Comparison of ENCODE assay signal across 8 cellular contexts in genomic region chr11:119721129-119722120, GRCh38. TPM values are rescaled to one million over a fixed set of nuclear protein-coding genes. Genes with fewer than 3 reads are reported as not detected.
DNase-seq lines count a peak whose midpoint lies in the region; ATAC-seq, FAIRE-seq and TF ChIP-seq lines count a peak whose summit lies in the region.

No MANE protein-coding gene starts in this region.

- peak; percentile 45 to 57 for TF ChIP-seq RAD21 in H1 (IDR thresholded peaks at IDR 0.05 in 1 of 2, conservative IDR thresholded peaks at IDR 0.05 in 1 of 2; ENCODE audit: low read depth in 2 of 2, low read length in 2 of 2)

- no peaks in the 10 kb centered on the region for H3K27me3 ChIP-seq in H1 (replicated peaks in 1 of 4; ENCODE audit: control insufficient read depth in 3 of 4, extremely low read depth in 1 of 4, insufficient read depth in 3 of 4, low read length in 3 of 4)
- no peaks in the 10 kb centered on the region for H3K27me3 ChIP-seq in neural progenitor cell

- H2BK12ac ChIP-seq in H1 (ENCODE audit: low read depth, low read length) = peak overlapping the region; percentile 44; the same call in 1 of the 2 replicates

- H3K36me3 Mint-ChIP-seq in neural progenitor cell = peaks cover 3% of the 10 kb centered on the region

- H3K14ac ChIP-seq in H1 (ENCODE audit: insufficient read length) = no peak overlapping the region

- H3K9ac ChIP-seq in H1 (replicated peaks in 1 of 4; ENCODE audit: extremely low read depth in 1 of 4, low read depth in 3 of 4, low read length in 3 of 4) (no peak overlapping the region), neural progenitor cell (no peak overlapping the region)

- H2BK120ac ChIP-seq in H1 (replicated peaks; ENCODE audit: low read depth, low read length) = no peak overlapping the region

- H3K27me3 Mint-ChIP-seq in neural progenitor cell (ENCODE audit: insufficient read depth, low read depth) = no peaks in the 10 kb centered on the region
- peaks cover 26% of the 10 kb centered on the region for H3K27me3 Mint-ChIP-seq in stimulated activated naive CD8-positive, alpha-beta T cell treated with anti-CD3 and anti-CD28 coated beads, Interleukin-15, amount 100 ng/mL, for 72 hours

- H3K36me3 ChIP-seq in H1 (ENCODE audit: control insufficient read depth in 2 of 4, insufficient read depth in 4 of 4, low read length in 3 of 4) = peaks cover 0 to 5% (median 0%) of the 10 kb centered on the region in 4 experiments; a peak in 2 of 8 replicates
- no peaks in the 10 kb centered on the region for H3K36me3 ChIP-seq in neural progenitor cell

- H3K79me2 ChIP-seq in H1 (ENCODE audit: control insufficient read depth in 1 of 2, insufficient read depth in 2 of 2, low read length in 2 of 2) (peaks cover 25 to 100% of the 10 kb centered on the region in 2 experiments), neural progenitor cell (ENCODE audit: low read depth) (peaks cover 99% of the 10 kb centered on the region)

- H3K4me2 ChIP-seq in H1 (ENCODE audit: insufficient read depth in 1 of 2, low read depth in 2 of 2, low read length in 2 of 2) = 0 out of 4 replicates have a peak overlapping the region, but pooled peaks of 1 of the 2 experiments have one; percentile 38
- peak overlapping the region; percentile 17 for H3K4me2 ChIP-seq in neural progenitor cell

- no peak overlapping the region for H4K91ac ChIP-seq in H1 (replicated peaks; ENCODE audit: insufficient read length, low read length)

- H3K4me1 ChIP-seq in H1 (replicated peaks in 1 of 4; ENCODE audit: control insufficient read depth in 3 of 4, insufficient read depth in 4 of 4, low read length in 3 of 4) = peaks cover 22 to 64% (median 41%) of the 10 kb centered on the region in 4 experiments
- H3K4me1 ChIP-seq in neural progenitor cell = peaks cover 86% of the 10 kb centered on the region

- H3K56ac ChIP-seq in H1 (replicated peaks; ENCODE audit: insufficient read length, low read depth, low read length) = no peak overlapping the region

- TF ChIP-seq EP300 in H1 (IDR thresholded peaks at IDR 0.05; ENCODE audit: borderline replicate concordance in 1 of 2, low read depth in 2 of 2, low read length in 2 of 2) = no peak

- 85% methylated on average over 13 of the region's 13 CpGs; no CpG with 5 or more reads in 1 of the 2 experiments for WGBS in H1 (ENCODE audit: extremely low coverage in 1 of 2, insufficient coverage in 1 of 2, insufficient read length in 1 of 2, insufficient replicate concordance in 2 of 2, low coverage in 1 of 2, low lambda C conversion rate in 2 of 2, missing lambda C conversion rate in 1 of 2), 2 experiments

- peak; percentile 43 for DNase-seq in EH (ENCODE audit: low read depth)
- DNase-seq in NB4 (ENCODE audit: low read depth) = no peak
- peak in 1 of 2 experiments; percentile 77 for DNase-seq in H1 (ENCODE audit: low read depth in 1 of 2, low spot score in 2 of 2)
- peak; percentile 78 for DNase-seq in neural progenitor cell (ENCODE audit: low spot score)
- no peak for DNase-seq in NCI-H526 treated with DMSO at 0.1 percent for 48 hours (lab: John Stamatoyannopoulos, UW)
- DNase-seq in stimulated activated naive CD8-positive, alpha-beta T cell treated with anti-CD3 and anti-CD28 coated beads, Interleukin-15, amount 100 ng/mL, for 72 hours = no peak

- peak overlapping the region; percentile 43; the same call in 1 of the 2 replicates for H2AK5ac ChIP-seq in H1 (ENCODE audit: low read depth, low read length)

- peaks cover 92% of the 10 kb centered on the region for H3K4me1 Mint-ChIP-seq in neural progenitor cell
- H3K4me1 Mint-ChIP-seq in stimulated activated naive CD8-positive, alpha-beta T cell treated with anti-CD3 and anti-CD28 coated beads, Interleukin-15, amount 100 ng/mL, for 72 hours = no peaks in the 10 kb centered on the region

- no peaks in the 10 kb centered on the region; the same call in 1 of the 2 replicates for H3K23me2 ChIP-seq in H1 (ENCODE audit: low read depth, low read length)

- no peak for ATAC-seq in HG02981 (IDR thresholded peaks at IDR 0.05; ENCODE audit: unreplicated experiment)
- ATAC-seq in HG02588 (IDR thresholded peaks at IDR 0.05; ENCODE audit: unreplicated experiment) = no peak
- ATAC-seq in stimulated activated naive CD8-positive, alpha-beta T cell treated with anti-CD3 and anti-CD28 coated beads, Interleukin-15, amount 100 ng/mL, for 72 hours = no peak

- H3K79me1 ChIP-seq in H1 (ENCODE audit: low read depth, low read length) = peaks cover 49% of the 10 kb centered on the region

- no peak overlapping the region for H3K27ac Mint-ChIP-seq in neural progenitor cell
- no peak overlapping the region for H3K27ac Mint-ChIP-seq in stimulated activated naive CD8-positive, alpha-beta T cell treated with anti-CD3 and anti-CD28 coated beads, Interleukin-15, amount 100 ng/mL, for 72 hours

- no peaks in the 10 kb centered on the region for H3K9me3 ChIP-seq in H1 (ENCODE audit: insufficient read depth in 2 of 2, low read depth in 1 of 2, low read length in 1 of 2)
- H3K9me3 ChIP-seq in neural progenitor cell (ENCODE audit: low read depth) = no peaks in the 10 kb centered on the region

- no peaks in the 10 kb centered on the region for H3K9me3 Mint-ChIP-seq in neural progenitor cell
- no peaks in the 10 kb centered on the region for H3K9me3 Mint-ChIP-seq in stimulated activated naive CD8-positive, alpha-beta T cell treated with anti-CD3 and anti-CD28 coated beads, Interleukin-15, amount 100 ng/mL, for 72 hours

- POLR2A ChIA-PET in H1 (lab: Charles Lee; ENCODE audit: partially characterized antibody) = interaction anchor here (1.6 kb wide), 2 partner anchors 8 to 39 kb away, joined by 3 to 4 read pairs; no protein-coding TSS in a partner anchor

- H4K20me1 ChIP-seq in H1 (replicated peaks in 1 of 2; ENCODE audit: control insufficient read depth in 1 of 2, insufficient read depth in 2 of 2, low read length in 2 of 2) (peaks cover 51 to 66% of the 10 kb centered on the region in 2 experiments), neural progenitor cell (ENCODE audit: low read depth) (peaks cover 100% of the 10 kb centered on the region)

- peak; percentile 60 for FAIRE-seq in H1 (lab: Jason Lieb, UNC)

- no peak overlapping the region for H3K4me3 Mint-ChIP-seq in neural progenitor cell
- H3K4me3 Mint-ChIP-seq in stimulated activated naive CD8-positive, alpha-beta T cell treated with anti-CD3 and anti-CD28 coated beads, Interleukin-15, amount 100 ng/mL, for 72 hours = no peak overlapping the region

- no peak overlapping the region for H4K8ac ChIP-seq in H1 (ENCODE audit: extremely low read depth, insufficient read depth, low read length)

- CTCF ChIA-PET in H1 (lab: Charles Lee; ENCODE audit: partially characterized antibody) = interaction anchor here (0.6 to 10.1 kb wide), 48 partner anchors 8 to 515 kb away, joined by 3 to 171 read pairs (median 3); partner anchors contain the start of gene NECTIN1

- peak; percentile 37 for TF ChIP-seq CTCF in NB4 (IDR thresholded peaks at IDR 0.05; ENCODE audit: low read depth, low read length)
- peak; percentile 64 to 87 (median 82) for TF ChIP-seq CTCF in H1 (IDR thresholded peaks at IDR 0.05; ENCODE audit: control extremely low read depth in 1 of 3, insufficient read depth in 1 of 3, low read depth in 1 of 3, low read length in 3 of 3)
- TF ChIP-seq CTCF in neural progenitor cell (IDR thresholded peaks at IDR 0.05) = peak; percentile 71

- TF ChIP-seq POLR2A in NB4 (IDR thresholded peaks at IDR 0.05; ENCODE audit: extremely low read depth, insufficient read length) (no peak), H1 (IDR thresholded peaks at IDR 0.05; ENCODE audit: control extremely low read depth in 1 of 2, low read depth in 2 of 2, low read length in 2 of 2) (no peak)

- 0 out of 2 replicates have a peak overlapping the region, but pooled peaks have one; percentile 2 for H3K18ac ChIP-seq in H1 (ENCODE audit: extremely low read depth, low read length)

- no peak overlapping the region; the same call in 1 of the 2 replicates for H2BK15ac ChIP-seq in H1 (ENCODE audit: low read length)

- no peak overlapping the region for H3K4ac ChIP-seq in H1 (replicated peaks; ENCODE audit: insufficient read length, low read depth, low read length)

- no peak overlapping the region for H2AFZ ChIP-seq in H1 (ENCODE audit: low read length)
- H2AFZ ChIP-seq in neural progenitor cell (replicated peaks) = no peak overlapping the region

- H3K4me3 ChIP-seq in NB4 (ENCODE audit: low read depth, low read length) (no peak overlapping the region), H1 (ENCODE audit: extremely low read depth in 1 of 4, insufficient read depth in 2 of 4, low read depth in 3 of 4, low read length in 4 of 4) (no peak overlapping the region), neural progenitor cell (no peak overlapping the region)

- H3K27ac ChIP-seq in H1 (ENCODE audit: low read depth, low read length) (no peak overlapping the region), neural progenitor cell (no peak overlapping the region)

- H3F3A ChIP-seq in neural progenitor cell (ENCODE audit: low read depth) = peaks cover 26% of the 10 kb centered on the region

- no peak overlapping the region for H3K23ac ChIP-seq in H1 (ENCODE audit: insufficient read length)

- H4K5ac ChIP-seq in H1 (ENCODE audit: insufficient read length, low read depth, low read length) = no peak overlapping the region

- no peak overlapping the region for H2BK5ac ChIP-seq in H1 (ENCODE audit: low read depth, low read length)

- H2BK20ac ChIP-seq in H1 (ENCODE audit: low read length) = no peak overlapping the region

TF ChIP-seq in H1, 55 proteins besides CTCF, POLR2A, EP300 and RAD21:
- TF ChIP-seq JUND (IDR thresholded peaks at IDR 0.05; ENCODE audit: low read length) = no peak

RNA-seq across cellular contexts. Expression of gene NECTIN1, which starts 7.6 kb away (rescaled TPM):
- 97.6 and 97.7 TPM in 2 replicates for total RNA-seq in H1 (2021; fragmentation: NEBNext Ultra II Directional; extraction: Animal tissue kit (Norgen Biotek cat#: 25700))
- polyA plus RNA-seq in H1 (2011; rRNA removed) = 43.2 and 63.0 TPM in 2 replicates
- polyA plus RNA-seq in H1 (2011; cell fraction: cytosol; rRNA removed) = 43.8 TPM
- polyA plus RNA-seq in H1 (2011; cell fraction: nucleus; rRNA removed) = 74.6 TPM
- polyA plus RNA-seq in H1 (2012, experiment 1 of 2) = 69.0 to 102 TPM (median 89.4 TPM) in 4 replicates
- polyA plus RNA-seq in H1 (2012, experiment 2 of 2) = 73.5 TPM
- polyA plus RNA-seq in H1 (2013, experiment 1 of 2) = 93.0 TPM
- 97.4 TPM for polyA plus RNA-seq in H1 (2013, experiment 2 of 2)
- polyA minus RNA-seq in H1 (2011; rRNA and poly(A)+ RNA removed) = 104 and 120 TPM in 2 replicates
- polyA minus RNA-seq in H1 (2011; cell fraction: cytosol; rRNA and poly(A)+ RNA removed) = 68.6 TPM
- 58.5 TPM for polyA minus RNA-seq in H1 (2011; cell fraction: nucleus; rRNA and poly(A)+ RNA removed)
- 19.5 and 27.4 TPM in 2 replicates for total RNA-seq in neural progenitor cell (ENCODE audit: low replicate concordance)

Comparison
In these comparisons a context has a peak if more than half of its experiments do, and no peak if none do; other contexts are left out.
1. DNase-seq: peak in EH (single experiment) and neural progenitor cell (single experiment); none in NB4 (single experiment), NCI-H526 treated with DMSO at 0.1 percent for 48 hours (single experiment) and stimulated activated naive CD8-positive, alpha-beta T cell treated with anti-CD3 and anti-CD28 coated beads, Interleukin-15, amount 100 ng/mL, for 72 hours (0 of 2).
2. Peak in every context shown above with its lines, with median percentiles within 50 percentile points of each other: CTCF ChIP-seq.